1 cellular context compared by ENCODE assay signal in genomic region chr2:8413589-8414135, GRCh38.
TF ChIP-seq lines count a peak whose summit lies in the region.

No MANE protein-coding gene starts in this region.

TF ChIP-seq in HepG2, 621 proteins besides CTCF, POLR2A, EP300 and RAD21 (continued from another document and continues in another):
- TF ChIP-seq ARID3A (IDR thresholded peaks at IDR 0.05; ENCODE audit: low read depth, low read length) = peak; percentile 93
- TF ChIP-seq CEBPB (IDR thresholded peaks at IDR 0.05; ENCODE audit: borderline replicate concordance, low read depth, low read length) = peak; percentile 97
- TF ChIP-seq ZNF333 (CRISPR knock-in tag; IDR thresholded peaks at IDR 0.05; ENCODE audit: borderline replicate concordance) = no peak
- TF ChIP-seq MTA1 (CRISPR knock-in tag; IDR thresholded peaks at IDR 0.05; ENCODE audit: borderline replicate concordance) = no peak
- peak; percentile 89 for TF ChIP-seq PAXIP1 (CRISPR knock-in tag; conservative IDR thresholded peaks at IDR 0.05)
- TF ChIP-seq ZNF335 (CRISPR knock-in tag; IDR thresholded peaks at IDR 0.05) = no peak
- peak; percentile 45; the same call in 1 of the 2 replicates for TF ChIP-seq ZNF816 (CRISPR knock-in tag; IDR thresholded peaks at IDR 0.05; ENCODE audit: borderline replicate concordance)
- peak; percentile 41; the same call in 1 of the 2 replicates for TF ChIP-seq HNF1A (IDR thresholded peaks at IDR 0.05; ENCODE audit: low read depth)
- 0 out of 2 replicates have a peak, but pooled peaks have one; percentile 13 for TF ChIP-seq HNF1A (CRISPR knock-in tag; IDR thresholded peaks at IDR 0.05; ENCODE audit: borderline replicate concordance)
- no peak for TF ChIP-seq LCORL (IDR thresholded peaks at IDR 0.05)
- peak; percentile 66 for TF ChIP-seq LCORL (CRISPR knock-in tag; IDR thresholded peaks at IDR 0.05)
- peak; percentile 61; the same call in 1 of the 2 replicates for TF ChIP-seq ZNF788 (CRISPR knock-in tag; IDR thresholded peaks at IDR 0.05; ENCODE audit: borderline replicate concordance)
- no peak for TF ChIP-seq ZNF44 (CRISPR knock-in tag; IDR thresholded peaks at IDR 0.05)
- TF ChIP-seq REST (IDR thresholded peaks at IDR 0.05; ENCODE audit: borderline replicate concordance in 1 of 2, low read depth in 1 of 2, low read length in 2 of 2) = no peak
- no peak for TF ChIP-seq KLF16 (CRISPR knock-in tag; IDR thresholded peaks at IDR 0.05)
- no peak for TF ChIP-seq ZNF749 (CRISPR knock-in tag; IDR thresholded peaks at IDR 0.05; ENCODE audit: borderline replicate concordance)
- peak; percentile 64 for TF ChIP-seq HDAC2 (CRISPR knock-in tag; IDR thresholded peaks at IDR 0.05)
- TF ChIP-seq ELF3 (CRISPR knock-in tag; IDR thresholded peaks at IDR 0.05) = peak; percentile 39; the same call in 1 of the 2 replicates
- TF ChIP-seq ZNF264 (CRISPR knock-in tag; IDR thresholded peaks at IDR 0.05) = no peak
- peak; percentile 56; the same call in 1 of the 2 replicates for TF ChIP-seq ATF1 (CRISPR knock-in tag; IDR thresholded peaks at IDR 0.05)
- 0 out of 2 replicates have a peak, but pooled peaks have one; percentile 43 for TF ChIP-seq ZGPAT (CRISPR knock-in tag; IDR thresholded peaks at IDR 0.05)
- no peak for TF ChIP-seq ZNF687 (CRISPR knock-in tag; IDR thresholded peaks at IDR 0.05)
- TF ChIP-seq CREM (IDR thresholded peaks at IDR 0.05) = peak; percentile 74; the same call in 1 of the 2 replicates
- no peak for TF ChIP-seq CREM (CRISPR knock-in tag; IDR thresholded peaks at IDR 0.05)
- TF ChIP-seq NONO (IDR thresholded peaks at IDR 0.05) = no peak
- TF ChIP-seq NONO (CRISPR knock-in tag; conservative IDR thresholded peaks at IDR 0.05) = peak; percentile 29; the same call in 1 of the 2 replicates
- TF ChIP-seq IKZF5 (CRISPR knock-in tag; IDR thresholded peaks at IDR 0.05) = peak; percentile 78
- TF ChIP-seq ZNF605 (CRISPR knock-in tag; IDR thresholded peaks at IDR 0.05) = peak; percentile 68
- TF ChIP-seq FOXJ3 (CRISPR knock-in tag; IDR thresholded peaks at IDR 0.05; ENCODE audit: borderline replicate concordance) = peak; percentile 69; the same call in 1 of the 2 replicates
- TF ChIP-seq MED1 (CRISPR knock-in tag; IDR thresholded peaks at IDR 0.05) = peak; percentile 67
- no peak for TF ChIP-seq FOXP1 (IDR thresholded peaks at IDR 0.05)
- TF ChIP-seq FOXP1 (CRISPR knock-in tag; IDR thresholded peaks at IDR 0.05) = peak; percentile 57; the same call in 1 of the 2 replicates
- no peak for TF ChIP-seq ETV6 (CRISPR knock-in tag; conservative IDR thresholded peaks at IDR 0.05)
- no peak for TF ChIP-seq EEA1 (CRISPR knock-in tag; IDR thresholded peaks at IDR 0.05; ENCODE audit: borderline replicate concordance)
- TF ChIP-seq ZNF597 (CRISPR knock-in tag; IDR thresholded peaks at IDR 0.05) = no peak
